ENCODE assay signal across 19 cellular contexts in genomic region chr14:67580336-67581230, GRCh38. TPM values are rescaled to one million over a fixed set of nuclear protein-coding genes. Genes with fewer than 3 reads are reported as not detected.
DNase-seq lines count a peak whose midpoint lies in the region; ATAC-seq, FAIRE-seq and TF ChIP-seq lines count a peak whose summit lies in the region.
"Had no signal": no experiment of that assay in that cellular context is flagged by ENCODE, and none has a peak within 500 bp of the region (broad histone marks: within the 10 kb centered on the region; RNA-seq: fewer than 3 reads in every experiment).

No MANE protein-coding gene starts in this region.

- no peaks in the 10 kb centered on the region for H3K36me3 Mint-ChIP-seq in stimulated activated memory B cell treated with anti-CD40 and anti-IgM and Interleukin-4, amounts not matched to agents 10 μg/mL and 1 μg/mL and 100 μg/mL, for 72 hours
- H3K36me3 Mint-ChIP-seq: CD4-positive, CD25-positive, alpha-beta regulatory T cell had no signal

- intact Hi-C loops in dorsolateral prefrontal cortex (cut with DNase I) = no loop called here
- intact Hi-C loops in mucosa of descending colon (cut with DNase I, micrococcal nuclease) = no loop called here

- H3K4me3 ChIP-seq in Peyer's patch (no peak overlapping the region), dorsolateral prefrontal cortex (no peak overlapping the region), mucosa of descending colon (no peak overlapping the region)
- H3K4me3 ChIP-seq: GM23248 had no signal

- FAIRE-seq in urothelium cell line (lab: Jason Lieb, UNC) = no peak
- FAIRE-seq: G401.6 had no signal

- no peak overlapping the region for H3K27ac Mint-ChIP-seq in stimulated activated memory B cell treated with anti-CD40 and anti-IgM and Interleukin-4, amounts not matched to agents 10 μg/mL and 1 μg/mL and 100 μg/mL, for 72 hours
- H3K27ac Mint-ChIP-seq: CD4-positive, CD25-positive, alpha-beta regulatory T cell had no signal

- DNase-seq in COLO829 (ENCODE audit: low spot score) = peak; percentile 40
- peak in 2 of 3 donors; percentile 70 to 75 for DNase-seq in Peyer's patch
- DNase-seq in dorsolateral prefrontal cortex = peak in 1 of 10 donors; percentile 43
- no peak for DNase-seq in mucosa of descending colon
- DNase-seq in urothelium cell line (ENCODE audit: low spot score) = no peak
- no peak for DNase-seq in NCI-H1930 (lab: John Stamatoyannopoulos, UW)
- DNase-seq: AML-193; CD4-positive, CD25-positive, alpha-beta regulatory T cell; DMS79; GM23248; KBM-7; NCI-H1048; NCI-H146; NCI-H69; SIG-M5 had no signal

- no peak for TF ChIP-seq POLR2A in Peyer's patch (IDR thresholded peaks at IDR 0.05)

- ATAC-seq in mucosa of descending colon = peak; percentile 55
- ATAC-seq in stimulated activated memory B cell treated with anti-CD40 and anti-IgM and Interleukin-4, amounts not matched to agents 10 μg/mL and 1 μg/mL and 100 μg/mL, for 72 hours = no peak
- ATAC-seq: Panc1 had no signal

- H3K36me3 ChIP-seq in Peyer's patch (peaks cover 0 to 20% (median 0%) of the 10 kb centered on the region in 3 donors), mucosa of descending colon (ENCODE audit: low read depth) (no peaks in the 10 kb centered on the region)

- peak in 3 of 6 experiments; percentile 50 to 52 (median 50) for TF ChIP-seq CTCF in Peyer's patch (IDR thresholded peaks at IDR 0.05)
- no peak for TF ChIP-seq CTCF in dorsolateral prefrontal cortex (IDR thresholded peaks at IDR 0.05 in 54 of 56, conservative IDR thresholded peaks at IDR 0.05 in 2 of 56; ENCODE audit: low read depth in 1 of 56, partially characterized antibody in 56 of 56)
- TF ChIP-seq CTCF in mucosa of descending colon (IDR thresholded peaks at IDR 0.05) = no peak

- no peaks in the 10 kb centered on the region for H3K9me3 Mint-ChIP-seq in stimulated activated memory B cell treated with anti-CD40 and anti-IgM and Interleukin-4, amounts not matched to agents 10 μg/mL and 1 μg/mL and 100 μg/mL, for 72 hours
- H3K9me3 Mint-ChIP-seq: CD4-positive, CD25-positive, alpha-beta regulatory T cell had no signal

- peak overlapping the region in 2 of 4 donors; percentile 5 to 48 for H3K27ac ChIP-seq in Peyer's patch
- H3K27ac ChIP-seq in dorsolateral prefrontal cortex = peak overlapping the region in 30 of 59 donors; percentile 1 to 76 (median 40)
- H3K27ac ChIP-seq: GM23248, HL-60 had no signal

- no peaks in the 10 kb centered on the region for H3K27me3 ChIP-seq in Peyer's patch
- H3K27me3 ChIP-seq in dorsolateral prefrontal cortex = no peaks in the 10 kb centered on the region

- no peaks in the 10 kb centered on the region for H3K4me1 ChIP-seq in Peyer's patch
- no peaks in the 10 kb centered on the region for H3K4me1 ChIP-seq in mucosa of descending colon (ENCODE audit: low read depth)

- no peaks in the 10 kb centered on the region for H3K27me3 Mint-ChIP-seq in stimulated activated memory B cell treated with anti-CD40 and anti-IgM and Interleukin-4, amounts not matched to agents 10 μg/mL and 1 μg/mL and 100 μg/mL, for 72 hours
- H3K27me3 Mint-ChIP-seq: CD4-positive, CD25-positive, alpha-beta regulatory T cell had no signal

- no peak overlapping the region for H3K4me3 Mint-ChIP-seq in stimulated activated memory B cell treated with anti-CD40 and anti-IgM and Interleukin-4, amounts not matched to agents 10 μg/mL and 1 μg/mL and 100 μg/mL, for 72 hours
- H3K4me3 Mint-ChIP-seq: CD4-positive, CD25-positive, alpha-beta regulatory T cell had no signal

- H3K9me3 ChIP-seq in Peyer's patch (no peaks in the 10 kb centered on the region), mucosa of descending colon (no peaks in the 10 kb centered on the region)

- no peaks in the 10 kb centered on the region for H3K4me1 Mint-ChIP-seq in stimulated activated memory B cell treated with anti-CD40 and anti-IgM and Interleukin-4, amounts not matched to agents 10 μg/mL and 1 μg/mL and 100 μg/mL, for 72 hours
- H3K4me1 Mint-ChIP-seq: CD4-positive, CD25-positive, alpha-beta regulatory T cell had no signal

RNA-seq across cellular contexts. Expression of gene PIGH, which starts 19.5 kb away (rescaled TPM):
- 10 to 100 TPM; 25.6 to 45.7 (median 28.1) TPM for total RNA-seq in Peyer's patch
- total RNA-seq in dorsolateral prefrontal cortex = 10 to 100 TPM; 19.8 to 43.6 (median 29.0) TPM
- 10 to 100 TPM; 16.6 to 20.0 (median 16.7) TPM for total RNA-seq in mucosa of descending colon

RNA-seq across cellular contexts. Expression of gene ARG2, which starts 39.1 kb away (rescaled TPM):
- total RNA-seq in Peyer's patch (100 to 1,000 TPM in 1 of 4 donors, 10 to 100 TPM in 3; 13.2 to 125 (median 67.6) TPM), dorsolateral prefrontal cortex (10 to 100 TPM in 106 of 120 experiments, 1 to 10 TPM in 14; 5.2 to 42.6 (median 14.9) TPM), mucosa of descending colon (1 to 10 TPM in 2 of 3 donors, under 1 TPM in 1; 0.84 to 5.0 (median 4.4) TPM)

RNA-seq across cellular contexts. Expression of gene PLEKHH1, which starts 47.5 kb away (rescaled TPM):
- 100 to 1,000 TPM in 2 of 4 donors, 10 to 100 TPM in 2; 68.5 to 142 (median 92.0) TPM for total RNA-seq in Peyer's patch
- total RNA-seq in dorsolateral prefrontal cortex = 100 to 1,000 TPM in 105 of 120 experiments, 10 to 100 TPM in 15; 42.5 to 965 (median 248) TPM
- 100 to 1,000 TPM in 1 of 3 donors, 10 to 100 TPM in 2; 45.8 to 110 (median 61.5) TPM for total RNA-seq in mucosa of descending colon

Comparison
In these comparisons a context has a peak if more than half of its experiments do, and no peak if none do; other contexts are left out.
1. DNase-seq: peak in COLO829 (single experiment) and Peyer's patch (2 of 3); none in mucosa of descending colon (0 of 3), urothelium cell line (single experiment) and NCI-H1930 (0 of 2).